Comparison of ENCODE assay signal across 12 cellular contexts in the genomic region with DNA sequence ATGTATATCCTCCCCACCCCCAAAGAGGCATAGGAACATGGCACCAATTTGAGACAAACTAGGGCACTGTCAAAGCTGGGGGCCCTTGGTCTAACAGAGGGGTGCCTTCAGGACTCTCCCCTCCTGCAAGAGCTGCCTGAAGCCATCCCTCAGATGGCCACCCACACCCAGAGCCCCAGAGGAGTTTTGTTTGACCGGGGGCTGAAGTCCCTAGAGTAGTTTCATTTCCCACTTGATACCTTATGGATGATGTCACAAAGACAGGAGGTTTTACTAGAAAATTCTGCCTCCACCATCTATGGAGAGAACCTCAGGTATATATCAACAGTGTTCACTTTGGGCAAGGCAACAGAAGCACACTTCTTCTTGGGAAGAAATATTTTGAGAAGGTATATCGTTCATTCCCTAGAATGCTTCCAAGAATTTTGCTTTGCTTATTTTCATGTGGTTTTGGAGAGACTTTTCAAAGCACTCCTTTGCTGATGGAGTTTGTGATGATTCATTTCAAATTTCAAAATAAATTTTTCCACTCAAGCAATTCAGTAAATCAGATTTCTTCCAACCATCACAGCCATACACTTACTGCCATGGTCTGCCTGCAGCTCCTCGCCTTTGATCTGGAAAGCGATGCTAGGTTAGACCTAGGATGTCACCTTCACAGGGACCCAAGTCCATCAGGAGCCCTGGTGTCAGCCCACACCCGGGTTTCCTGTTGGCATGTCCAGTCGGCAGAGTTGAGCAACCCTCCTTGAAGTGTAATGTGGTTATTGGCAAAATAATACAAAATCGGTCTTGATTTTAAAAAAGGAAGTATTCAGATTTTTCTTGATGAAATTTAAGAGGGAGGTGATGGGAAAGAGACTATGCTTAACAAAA.
"Had no signal": no experiment of that assay in that cellular context is flagged by ENCODE, and none has a peak within 500 bp of the region (broad histone marks: within the 10 kb centered on the region; RNA-seq: fewer than 3 reads in every experiment).

No MANE protein-coding gene starts in this region.

- DNase-seq: activated CD4-positive, alpha-beta T cell treated with anti-CD3 and anti-CD28 coated beads, Interleukin-2, amount 10 ng/mL, durations not matched to agents 7 days and 5 days; activated CD8-positive, alpha-beta memory T cell treated with anti-CD3 and anti-CD28 coated beads, Interleukin-2, amount 50 U/mL, for 48 hours; activated naive CD4-positive, alpha-beta T cell; activated naive CD8-positive, alpha-beta T cell treated with anti-CD3 and anti-CD28 coated beads, Interleukin-2, amount 10 ng/mL, durations not matched to agents 7 days and 5 days; anterior cingulate cortex; erythroblast; mammary epithelial cell; stimulated activated CD4-positive, alpha-beta T cell treated with anti-CD3 and anti-CD28 coated beads, Interleukin-4, amount 100 ng/mL, for 24 hours; stimulated activated naive CD4-positive, alpha-beta T cell treated with Interleukin-2 at 50 U/mL for 16 hours had no signal

- H3K27me3 Mint-ChIP-seq: type B pancreatic cell had no signal

- H3K4me3 ChIP-seq: skin epidermis had no signal

- H3K27ac Mint-ChIP-seq: activated CD4-positive, alpha-beta T cell treated with anti-CD3 and anti-CD28 coated beads, Interleukin-2, amount 10 ng/mL, durations not matched to agents 7 days and 5 days; activated naive CD8-positive, alpha-beta T cell treated with anti-CD3 and anti-CD28 coated beads, Interleukin-2, amount 10 ng/mL, durations not matched to agents 7 days and 5 days; type B pancreatic cell had no signal

- H3K9me3 Mint-ChIP-seq: activated naive CD8-positive, alpha-beta T cell treated with anti-CD3 and anti-CD28 coated beads, Interleukin-2, amount 10 ng/mL, durations not matched to agents 7 days and 5 days; type B pancreatic cell had no signal

- H3K4me3 Mint-ChIP-seq: activated CD4-positive, alpha-beta T cell treated with anti-CD3 and anti-CD28 coated beads, Interleukin-2, amount 10 ng/mL, durations not matched to agents 7 days and 5 days; activated naive CD8-positive, alpha-beta T cell treated with anti-CD3 and anti-CD28 coated beads, Interleukin-2, amount 10 ng/mL, durations not matched to agents 7 days and 5 days; type B pancreatic cell had no signal

- H3K27ac ChIP-seq: skin epidermis had no signal

- ATAC-seq: left lobe of liver had no signal
